ENCODE assay signal across 1 cellular context in the genomic region with DNA sequence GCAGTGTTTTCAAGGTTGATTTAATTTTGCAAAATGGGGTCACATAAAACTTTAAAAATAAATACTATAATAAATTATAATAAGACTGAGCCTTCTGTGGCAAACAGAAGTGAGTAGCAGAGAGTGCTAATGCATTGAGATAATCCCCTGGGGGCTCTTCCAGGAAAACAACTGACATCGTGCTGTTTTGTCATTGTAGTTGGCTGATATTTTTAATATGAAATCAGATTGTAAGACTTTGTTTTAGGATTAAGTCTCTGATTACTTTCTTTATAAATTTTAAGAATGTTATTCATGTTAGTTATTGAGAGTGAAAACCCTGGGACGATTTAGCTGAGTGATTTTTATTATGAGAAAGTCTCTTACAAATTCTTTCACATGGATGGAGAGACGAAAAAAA.
TF ChIP-seq lines count a peak whose summit lies in the region.

No MANE protein-coding gene starts in this region.

TF ChIP-seq in GM23338, 12 proteins besides CTCF, POLR2A, EP300 and RAD21 (continued from another document):
- TF ChIP-seq, protein P1, sequence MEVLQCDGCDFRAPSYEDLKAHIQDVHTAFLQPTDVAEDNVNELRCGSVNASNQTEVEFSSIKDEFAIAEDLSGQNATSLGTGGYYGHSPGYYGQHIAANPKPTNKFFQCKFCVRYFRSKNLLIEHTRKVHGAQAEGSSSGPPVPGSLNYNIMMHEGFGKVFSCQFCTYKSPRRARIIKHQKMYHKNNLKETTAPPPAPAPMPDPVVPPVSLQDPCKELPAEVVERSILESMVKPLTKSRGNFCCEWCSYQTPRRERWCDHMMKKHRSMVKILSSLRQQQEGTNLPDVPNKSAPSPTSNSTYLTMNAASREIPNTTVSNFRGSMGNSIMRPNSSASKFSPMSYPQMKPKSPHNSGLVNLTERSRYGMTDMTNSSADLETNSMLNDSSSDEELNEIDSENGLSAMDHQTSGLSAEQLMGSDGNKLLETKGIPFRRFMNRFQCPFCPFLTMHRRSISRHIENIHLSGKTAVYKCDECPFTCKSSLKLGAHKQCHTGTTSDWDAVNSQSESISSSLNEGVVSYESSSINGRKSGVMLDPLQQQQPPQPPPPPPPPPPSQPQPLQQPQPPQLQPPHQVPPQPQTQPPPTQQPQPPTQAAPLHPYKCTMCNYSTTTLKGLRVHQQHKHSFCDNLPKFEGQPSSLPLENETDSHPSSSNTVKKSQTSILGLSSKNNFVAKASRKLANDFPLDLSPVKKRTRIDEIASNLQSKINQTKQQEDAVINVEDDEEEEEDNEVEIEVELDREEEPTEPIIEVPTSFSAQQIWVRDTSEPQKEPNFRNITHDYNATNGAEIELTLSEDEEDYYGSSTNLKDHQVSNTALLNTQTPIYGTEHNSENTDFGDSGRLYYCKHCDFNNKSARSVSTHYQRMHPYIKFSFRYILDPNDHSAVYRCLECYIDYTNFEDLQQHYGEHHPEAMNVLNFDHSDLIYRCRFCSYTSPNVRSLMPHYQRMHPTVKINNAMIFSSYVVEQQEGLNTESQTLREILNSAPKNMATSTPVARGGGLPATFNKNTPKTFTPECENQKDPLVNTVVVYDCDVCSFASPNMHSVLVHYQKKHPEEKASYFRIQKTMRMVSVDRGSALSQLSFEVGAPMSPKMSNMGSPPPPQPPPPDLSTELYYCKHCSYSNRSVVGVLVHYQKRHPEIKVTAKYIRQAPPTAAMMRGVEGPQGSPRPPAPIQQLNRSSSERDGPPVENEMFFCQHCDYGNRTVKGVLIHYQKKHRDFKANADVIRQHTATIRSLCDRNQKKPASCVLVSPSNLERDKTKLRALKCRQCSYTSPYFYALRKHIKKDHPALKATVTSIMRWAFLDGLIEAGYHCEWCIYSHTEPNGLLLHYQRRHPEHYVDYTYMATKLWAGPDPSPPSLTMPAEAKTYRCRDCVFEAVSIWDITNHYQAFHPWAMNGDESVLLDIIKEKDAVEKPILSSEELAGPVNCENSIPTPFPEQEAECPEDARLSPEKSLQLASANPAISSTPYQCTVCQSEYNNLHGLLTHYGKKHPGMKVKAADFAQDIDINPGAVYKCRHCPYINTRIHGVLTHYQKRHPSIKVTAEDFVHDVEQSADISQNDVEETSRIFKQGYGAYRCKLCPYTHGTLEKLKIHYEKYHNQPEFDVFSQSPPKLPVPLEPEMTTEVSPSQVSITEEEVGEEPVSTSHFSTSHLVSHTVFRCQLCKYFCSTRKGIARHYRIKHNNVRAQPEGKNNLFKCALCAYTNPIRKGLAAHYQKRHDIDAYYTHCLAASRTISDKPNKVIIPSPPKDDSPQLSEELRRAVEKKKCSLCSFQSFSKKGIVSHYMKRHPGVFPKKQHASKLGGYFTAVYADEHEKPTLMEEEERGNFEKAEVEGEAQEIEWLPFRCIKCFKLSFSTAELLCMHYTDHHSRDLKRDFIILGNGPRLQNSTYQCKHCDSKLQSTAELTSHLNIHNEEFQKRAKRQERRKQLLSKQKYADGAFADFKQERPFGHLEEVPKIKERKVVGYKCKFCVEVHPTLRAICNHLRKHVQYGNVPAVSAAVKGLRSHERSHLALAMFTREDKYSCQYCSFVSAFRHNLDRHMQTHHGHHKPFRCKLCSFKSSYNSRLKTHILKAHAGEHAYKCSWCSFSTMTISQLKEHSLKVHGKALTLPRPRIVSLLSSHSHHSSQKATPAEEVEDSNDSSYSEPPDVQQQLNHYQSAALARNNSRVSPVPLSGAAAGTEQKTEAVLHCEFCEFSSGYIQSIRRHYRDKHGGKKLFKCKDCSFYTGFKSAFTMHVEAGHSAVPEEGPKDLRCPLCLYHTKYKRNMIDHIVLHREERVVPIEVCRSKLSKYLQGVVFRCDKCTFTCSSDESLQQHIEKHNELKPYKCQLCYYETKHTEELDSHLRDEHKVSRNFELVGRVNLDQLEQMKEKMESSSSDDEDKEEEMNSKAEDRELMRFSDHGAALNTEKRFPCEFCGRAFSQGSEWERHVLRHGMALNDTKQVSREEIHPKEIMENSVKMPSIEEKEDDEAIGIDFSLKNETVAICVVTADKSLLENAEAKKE (CRISPR knock-in tag; IDR thresholded peaks at IDR 0.05): no peak
- no peak for TF ChIP-seq ZNF114 (CRISPR knock-in tag; IDR thresholded peaks at IDR 0.05)
